Comparison of ENCODE assay signal across 9 cellular contexts in the genomic region with DNA sequence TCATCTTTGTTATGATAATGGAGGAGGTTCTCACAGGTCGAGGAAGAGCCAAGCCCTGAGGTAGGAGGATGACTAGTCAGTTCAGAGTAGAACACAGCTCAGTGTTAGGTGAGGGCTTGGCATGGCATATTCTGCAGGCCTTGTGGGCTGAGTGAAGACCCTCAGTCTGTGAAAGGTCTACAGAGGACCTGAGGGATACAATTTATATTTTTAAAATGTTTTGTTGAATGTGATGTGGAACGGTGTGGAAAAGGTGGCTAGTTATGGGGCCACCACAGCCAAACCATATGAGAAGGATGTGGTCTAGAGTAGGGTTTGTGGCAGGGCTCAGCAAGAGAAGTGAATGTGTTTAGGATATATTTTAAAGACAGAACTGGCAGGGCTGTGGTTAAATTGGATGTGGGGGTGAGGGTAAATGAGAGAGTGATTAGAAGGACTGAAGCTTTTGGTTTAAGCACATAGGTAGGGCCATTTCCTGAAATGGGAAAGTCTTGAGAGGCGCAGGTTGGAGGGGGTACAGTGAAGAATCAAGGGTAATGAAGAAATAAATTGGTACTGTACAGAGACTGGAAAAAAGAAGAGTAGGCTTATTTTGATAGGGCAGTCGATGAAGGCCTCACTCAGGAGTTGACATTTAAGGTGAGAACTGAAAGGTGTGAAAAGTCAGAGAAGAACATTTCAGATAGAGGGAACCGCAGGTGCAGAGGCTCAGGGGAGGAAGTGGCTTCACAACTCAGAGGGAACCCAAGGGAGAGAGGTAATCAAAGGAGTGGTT.
DNase-seq lines count a peak whose midpoint lies in the region; ATAC-seq and TF ChIP-seq lines count a peak whose summit lies in the region.
"Had no signal": no experiment of that assay in that cellular context is flagged by ENCODE, and none has a peak within 500 bp of the region (broad histone marks: within the 10 kb centered on the region; RNA-seq: fewer than 3 reads in every experiment).

No MANE protein-coding gene starts in this region.

- H3K4me1 ChIP-seq in SK-N-SH (ENCODE audit: control insufficient read depth in 1 of 2, insufficient read depth in 2 of 2, low read depth in 1 of 2, low read length in 1 of 2): no peaks in the 10 kb centered on the region

- no peaks in the 10 kb centered on the region for H3F3A ChIP-seq in SK-N-SH (replicated peaks; ENCODE audit: insufficient read depth)

- CTCF ChIA-PET in SK-N-SH (lab: Yijun Ruan, JAX): no interaction called here

- peak; percentile 44 to 61 for DNase-seq in activated CD4-positive, alpha-beta T cell treated with anti-CD3 and anti-CD28 coated beads, Interleukin-2, amount 50 U/mL, for 48 hours
- DNase-seq in stimulated activated CD4-positive, alpha-beta T cell treated with anti-CD3 and anti-CD28 coated beads, Interleukin-4, amount 100 ng/mL, for 48 hours (ENCODE audit: low read depth in 2 of 2): peak; percentile 12 to 28
- DNase-seq in SK-N-SH (no peak), brain microvascular endothelial cell (no peak), NCI-H2107 (lab: John Stamatoyannopoulos, UW) (no peak), coronary artery (ENCODE audit: low spot score) (no peak)
- DNase-seq: naive B cell had no signal

- no peaks in the 10 kb centered on the region for H3K79me2 ChIP-seq in SK-N-SH (ENCODE audit: insufficient read depth)

- TF ChIP-seq EP300 in SK-N-SH (IDR thresholded peaks at IDR 0.05; ENCODE audit: borderline replicate concordance in 1 of 2, low read depth in 1 of 2, low read length in 1 of 2): no peak

- no peak for TF ChIP-seq RAD21 in SK-N-SH (IDR thresholded peaks at IDR 0.05; ENCODE audit: low read length)

- in situ Hi-C loops in brain microvascular endothelial cell (cut with HindIII; ENCODE audit: low pct_ligation_motif_present, low sequenced_read_pairs): no loop called here

- H2AFZ ChIP-seq in SK-N-SH (ENCODE audit: low read depth): no peak overlapping the region

- POLR2A ChIA-PET in SK-N-SH (lab: Yijun Ruan, JAX): no interaction called here

- ATAC-seq in GM19025 (IDR thresholded peaks at IDR 0.05; ENCODE audit: low read depth, unreplicated experiment): peak; percentile 58
- peak; percentile 55 for ATAC-seq in HG03039 (IDR thresholded peaks at IDR 0.05; ENCODE audit: unreplicated experiment)

- H3K27ac ChIP-seq in SK-N-SH (ENCODE audit: low read depth in 2 of 2, low read length in 1 of 2) (no peak overlapping the region), brain microvascular endothelial cell (no peak overlapping the region), coronary artery (no peak overlapping the region)

- no peaks in the 10 kb centered on the region for H3K9me2 ChIP-seq in SK-N-SH

- H3K9me3 ChIP-seq in SK-N-SH: no peaks in the 10 kb centered on the region

- no peaks in the 10 kb centered on the region for H4K20me1 ChIP-seq in SK-N-SH (ENCODE audit: insufficient read depth)

- H3K4me2 ChIP-seq in SK-N-SH: no peak overlapping the region

- TF ChIP-seq CTCF in SK-N-SH (IDR thresholded peaks at IDR 0.05): no peak
- TF ChIP-seq CTCF in brain microvascular endothelial cell (IDR thresholded peaks at IDR 0.05; ENCODE audit: low read depth, low read length, missing control alignments): no peak
- no peak for TF ChIP-seq CTCF in coronary artery (IDR thresholded peaks at IDR 0.05)

- no peak overlapping the region for H3K9ac ChIP-seq in SK-N-SH

- no peaks in the 10 kb centered on the region for H3K36me3 ChIP-seq in SK-N-SH (replicated peaks in 1 of 2; ENCODE audit: control insufficient read depth in 1 of 2, insufficient read depth in 2 of 2, low read length in 1 of 2)
- no peaks in the 10 kb centered on the region for H3K36me3 ChIP-seq in brain microvascular endothelial cell (replicated peaks)

- H3K27me3 ChIP-seq in SK-N-SH (ENCODE audit: insufficient read depth) (no peaks in the 10 kb centered on the region), brain microvascular endothelial cell (replicated peaks) (no peaks in the 10 kb centered on the region)

- 36% methylated on average over 5 of the region's 5 CpGs for WGBS in SK-N-SH (ENCODE audit: low lambda C conversion rate)

- no peak overlapping the region for H3K4me3 ChIP-seq in SK-N-SH (ENCODE audit: low read depth in 2 of 2, low read length in 1 of 2)
- H3K4me3 ChIP-seq in brain microvascular endothelial cell (ENCODE audit: low read depth, low read length): no peak overlapping the region
- no peak overlapping the region for H3K4me3 ChIP-seq in coronary artery

TF ChIP-seq in SK-N-SH, 30 proteins besides CTCF, POLR2A, EP300 and RAD21:
- TF ChIP-seq SMC3 (IDR thresholded peaks at IDR 0.05; ENCODE audit: low read depth, low read length): no peak
- TF ChIP-seq RCOR1 (IDR thresholded peaks at IDR 0.05; ENCODE audit: low read length): no peak
- TF ChIP-seq, protein P1, sequence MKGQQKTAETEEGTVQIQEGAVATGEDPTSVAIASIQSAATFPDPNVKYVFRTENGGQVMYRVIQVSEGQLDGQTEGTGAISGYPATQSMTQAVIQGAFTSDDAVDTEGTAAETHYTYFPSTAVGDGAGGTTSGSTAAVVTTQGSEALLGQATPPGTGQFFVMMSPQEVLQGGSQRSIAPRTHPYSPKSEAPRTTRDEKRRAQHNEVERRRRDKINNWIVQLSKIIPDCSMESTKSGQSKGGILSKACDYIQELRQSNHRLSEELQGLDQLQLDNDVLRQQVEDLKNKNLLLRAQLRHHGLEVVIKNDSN (IDR thresholded peaks at IDR 0.05; ENCODE audit: borderline replicate concordance, low read depth): no peak
- no peak for TF ChIP-seq FOXM1 (IDR thresholded peaks at IDR 0.05; ENCODE audit: low read depth)
- TF ChIP-seq TAF1 (IDR thresholded peaks at IDR 0.05; ENCODE audit: borderline replicate concordance, low read depth, low read length): no peak
- TF ChIP-seq, protein P2, sequence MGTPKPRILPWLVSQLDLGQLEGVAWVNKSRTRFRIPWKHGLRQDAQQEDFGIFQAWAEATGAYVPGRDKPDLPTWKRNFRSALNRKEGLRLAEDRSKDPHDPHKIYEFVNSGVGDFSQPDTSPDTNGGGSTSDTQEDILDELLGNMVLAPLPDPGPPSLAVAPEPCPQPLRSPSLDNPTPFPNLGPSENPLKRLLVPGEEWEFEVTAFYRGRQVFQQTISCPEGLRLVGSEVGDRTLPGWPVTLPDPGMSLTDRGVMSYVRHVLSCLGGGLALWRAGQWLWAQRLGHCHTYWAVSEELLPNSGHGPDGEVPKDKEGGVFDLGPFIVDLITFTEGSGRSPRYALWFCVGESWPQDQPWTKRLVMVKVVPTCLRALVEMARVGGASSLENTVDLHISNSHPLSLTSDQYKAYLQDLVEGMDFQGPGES (IDR thresholded peaks at IDR 0.05; ENCODE audit: low read depth, low read length): no peak
- TF ChIP-seq, protein P3, sequence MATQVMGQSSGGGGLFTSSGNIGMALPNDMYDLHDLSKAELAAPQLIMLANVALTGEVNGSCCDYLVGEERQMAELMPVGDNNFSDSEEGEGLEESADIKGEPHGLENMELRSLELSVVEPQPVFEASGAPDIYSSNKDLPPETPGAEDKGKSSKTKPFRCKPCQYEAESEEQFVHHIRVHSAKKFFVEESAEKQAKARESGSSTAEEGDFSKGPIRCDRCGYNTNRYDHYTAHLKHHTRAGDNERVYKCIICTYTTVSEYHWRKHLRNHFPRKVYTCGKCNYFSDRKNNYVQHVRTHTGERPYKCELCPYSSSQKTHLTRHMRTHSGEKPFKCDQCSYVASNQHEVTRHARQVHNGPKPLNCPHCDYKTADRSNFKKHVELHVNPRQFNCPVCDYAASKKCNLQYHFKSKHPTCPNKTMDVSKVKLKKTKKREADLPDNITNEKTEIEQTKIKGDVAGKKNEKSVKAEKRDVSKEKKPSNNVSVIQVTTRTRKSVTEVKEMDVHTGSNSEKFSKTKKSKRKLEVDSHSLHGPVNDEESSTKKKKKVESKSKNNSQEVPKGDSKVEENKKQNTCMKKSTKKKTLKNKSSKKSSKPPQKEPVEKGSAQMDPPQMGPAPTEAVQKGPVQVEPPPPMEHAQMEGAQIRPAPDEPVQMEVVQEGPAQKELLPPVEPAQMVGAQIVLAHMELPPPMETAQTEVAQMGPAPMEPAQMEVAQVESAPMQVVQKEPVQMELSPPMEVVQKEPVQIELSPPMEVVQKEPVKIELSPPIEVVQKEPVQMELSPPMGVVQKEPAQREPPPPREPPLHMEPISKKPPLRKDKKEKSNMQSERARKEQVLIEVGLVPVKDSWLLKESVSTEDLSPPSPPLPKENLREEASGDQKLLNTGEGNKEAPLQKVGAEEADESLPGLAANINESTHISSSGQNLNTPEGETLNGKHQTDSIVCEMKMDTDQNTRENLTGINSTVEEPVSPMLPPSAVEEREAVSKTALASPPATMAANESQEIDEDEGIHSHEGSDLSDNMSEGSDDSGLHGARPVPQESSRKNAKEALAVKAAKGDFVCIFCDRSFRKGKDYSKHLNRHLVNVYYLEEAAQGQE (IDR thresholded peaks at IDR 0.05; ENCODE audit: low read depth, low read length): no peak
- no peak for TF ChIP-seq ELF1 (IDR thresholded peaks at IDR 0.05)
- TF ChIP-seq JUND (IDR thresholded peaks at IDR 0.05): no peak
- no peak for TF ChIP-seq CHD2 (IDR thresholded peaks at IDR 0.05; ENCODE audit: low read length, partially characterized antibody)
- no peak for TF ChIP-seq YY1 (IDR thresholded peaks at IDR 0.05; ENCODE audit: low read depth)
- no peak for TF ChIP-seq GABPA (IDR thresholded peaks at IDR 0.05; ENCODE audit: low read depth)
- no peak for TF ChIP-seq MEF2A (IDR thresholded peaks at IDR 0.05; ENCODE audit: borderline replicate concordance, low read depth)
- no peak for TF ChIP-seq TEAD4 (IDR thresholded peaks at IDR 0.05; ENCODE audit: borderline replicate concordance, insufficient read depth)
- no peak for TF ChIP-seq TCF12 (IDR thresholded peaks at IDR 0.05)
TF ChIP-seq in SK-N-SH: peak in this region for 0.

Comparison
In these comparisons a context has a peak if more than half of its experiments do, and no peak if none do; other contexts are left out.
1. DNase-seq: peak in activated CD4-positive, alpha-beta T cell treated with anti-CD3 and anti-CD28 coated beads, Interleukin-2, amount 50 U/mL, for 48 hours (2 of 2) and stimulated activated CD4-positive, alpha-beta T cell treated with anti-CD3 and anti-CD28 coated beads, Interleukin-4, amount 100 ng/mL, for 48 hours (2 of 2); none in SK-N-SH (single experiment), brain microvascular endothelial cell (single experiment), NCI-H2107 (single experiment) and coronary artery (single experiment).